Comparison of ENCODE assay signal across 8 cellular contexts in genomic region chr4:40316333-40316781, GRCh38. TPM values are rescaled to one million over a fixed set of nuclear protein-coding genes. Genes with fewer than 3 reads are reported as not detected.
DNase-seq lines count a peak whose midpoint lies in the region; ATAC-seq and TF ChIP-seq lines count a peak whose summit lies in the region.

No MANE protein-coding gene starts in this region.

- DNase-seq in CD4-positive, alpha-beta memory T cell: peak; percentile 49 to 85 (median 68)
- DNase-seq in HFF-Myc (ENCODE audit: extremely low read depth, low read depth) (peak; percentile 65), fibroblast of mammary gland (ENCODE audit: low read depth) (peak; percentile 96), NCI-H1436 (lab: John Stamatoyannopoulos, UW) (no peak), LoVo (ENCODE audit: low spot score) (no peak)

- no peaks in the 10 kb centered on the region for H3K9me3 Mint-ChIP-seq in CD4-positive, alpha-beta memory T cell

- H3K36me3 Mint-ChIP-seq in CD4-positive, alpha-beta memory T cell: peaks cover 0 to 3% of the 10 kb centered on the region in 2 donors

- H3K4me1 ChIP-seq in CD4-positive, alpha-beta memory T cell (ENCODE audit: insufficient read depth, low read length): peaks cover 37% of the 10 kb centered on the region
- peaks cover 22% of the 10 kb centered on the region for H3K4me1 ChIP-seq in skeletal muscle satellite cell (ENCODE audit: control insufficient read depth, insufficient read depth, low read length)

- peak overlapping the region; percentile 7 to 55 for H3K4me3 ChIP-seq in CD4-positive, alpha-beta memory T cell (ENCODE audit: low read length in 2 of 2)
- H3K4me3 ChIP-seq in HFF-Myc (replicated peaks; ENCODE audit: low read depth, low read length) (peak overlapping the region; percentile 11), WI38 (ENCODE audit: low read depth, low read length) (peak overlapping the region; percentile 29), fibroblast of mammary gland (ENCODE audit: control insufficient read depth, low read depth, low read length) (peak overlapping the region; percentile 55), skeletal muscle satellite cell (ENCODE audit: low read length) (peak overlapping the region; percentile 64)

- intact Hi-C loops in CD4-positive, alpha-beta memory T cell (cut with micrococcal nuclease): loop anchor here (1.0 to 2.0 kb wide), 3 partner anchors 32 to 260 kb away; partner anchors contain the start of gene N4BP2

- peak overlapping the region; percentile 87 for H3K4me2 ChIP-seq in skeletal muscle satellite cell (ENCODE audit: low read length)

- TF ChIP-seq CTCF in HFF-Myc (IDR thresholded peaks at IDR 0.05; ENCODE audit: low read depth, low read length, missing control alignments): no peak
- TF ChIP-seq CTCF in WI38 (IDR thresholded peaks at IDR 0.05; ENCODE audit: low read depth, low read length): no peak
- no peak for TF ChIP-seq CTCF in fibroblast of mammary gland (conservative IDR thresholded peaks at IDR 0.05; ENCODE audit: control insufficient read depth, insufficient read depth, low read depth, low read length)

- peaks cover 18 to 42% (median 29%) of the 10 kb centered on the region in 4 donors for H3K4me1 Mint-ChIP-seq in CD4-positive, alpha-beta memory T cell

- no peaks in the 10 kb centered on the region for H3K9me3 ChIP-seq in CD4-positive, alpha-beta memory T cell (ENCODE audit: control insufficient read depth in 1 of 2, low read length in 2 of 2)
- H3K9me3 ChIP-seq in skeletal muscle satellite cell (replicated peaks; ENCODE audit: low read length): no peaks in the 10 kb centered on the region

- CTCF ChIA-PET in CD4-positive, alpha-beta memory T cell (lab: Charles Lee; ENCODE audit: partially characterized antibody): interaction anchor here (0.8 to 7.6 kb wide), 47 partner anchors 7 to 619 kb away, joined by 3 to 153 read pairs (median 7); partner anchors contain the start of genes N4BP2, RHOH and UBE2K

- H3K36me3 ChIP-seq in CD4-positive, alpha-beta memory T cell (ENCODE audit: insufficient read depth, low read length): no peaks in the 10 kb centered on the region
- H3K36me3 ChIP-seq in skeletal muscle satellite cell (ENCODE audit: insufficient read depth, low read length): no peaks in the 10 kb centered on the region

- POLR2A ChIA-PET in CD4-positive, alpha-beta memory T cell (lab: Charles Lee; ENCODE audit: partially characterized antibody): interaction anchor here (0.6 to 2.5 kb wide), 23 partner anchors 9 to 618 kb away, joined by 3 to 19 read pairs (median 6); partner anchors contain the start of genes N4BP2 and UBE2K

- H3K27ac ChIP-seq in CD4-positive, alpha-beta memory T cell (ENCODE audit: low read depth, low read length): peak overlapping the region; percentile 82

- peak overlapping the region; percentile 92 to 97 (median 95) for H3K27ac Mint-ChIP-seq in CD4-positive, alpha-beta memory T cell

- no peaks in the 10 kb centered on the region for H3K27me3 Mint-ChIP-seq in CD4-positive, alpha-beta memory T cell

- H3K4me3 Mint-ChIP-seq in CD4-positive, alpha-beta memory T cell: peak overlapping the region; percentile 64 to 90 (median 84)

- no peaks in the 10 kb centered on the region for H3K27me3 ChIP-seq in CD4-positive, alpha-beta memory T cell (ENCODE audit: insufficient read depth, low read length)
- H3K27me3 ChIP-seq in skeletal muscle satellite cell (ENCODE audit: control insufficient read depth, insufficient read depth, low read length): no peaks in the 10 kb centered on the region

- no peak for ATAC-seq in GM19467 (IDR thresholded peaks at IDR 0.05; ENCODE audit: unreplicated experiment)

- H3K9ac ChIP-seq in skeletal muscle satellite cell (ENCODE audit: low read depth, low read length): peak overlapping the region; percentile 92

RNA-seq across cellular contexts. Expression of gene CHRNA9, which starts 18.8 kb away (rescaled TPM):
- total RNA-seq in CD4-positive, alpha-beta memory T cell: not detected
- not detected for polyA plus RNA-seq in CD4-positive, alpha-beta memory T cell
- under 0.01 TPM in 1 of 2 replicates, not detected in the other for total RNA-seq in skeletal muscle satellite cell (2012; rRNA removed)

Comparison
In these comparisons a context has a peak if more than half of its experiments do, and no peak if none do; other contexts are left out.
1. DNase-seq: peak in CD4-positive, alpha-beta memory T cell (5 of 5), HFF-Myc (single experiment) and fibroblast of mammary gland (single experiment); none in NCI-H1436 (single experiment) and LoVo (single experiment).
2. H3K4me3 ChIP-seq: peak in every context shown above with its lines; median percentile 64 in skeletal muscle satellite cell; 55 in fibroblast of mammary gland; 31 in CD4-positive, alpha-beta memory T cell; 29 in WI38; 11 in HFF-Myc.